Comparison of ENCODE assay signal across 1 cellular context in genomic region chr2:191020221-191020741, GRCh38.
TF ChIP-seq lines count a peak whose summit lies in the region.

No MANE protein-coding gene starts in this region.

TF ChIP-seq in H1, 55 proteins besides CTCF, POLR2A, EP300 and RAD21 (continued from another document):
- TF ChIP-seq POU5F1 (IDR thresholded peaks at IDR 0.05; ENCODE audit: low read depth, low read length) (no peak), SP1 (IDR thresholded peaks at IDR 0.05; ENCODE audit: low read depth, low read length) (peak; percentile 14; the same call in 1 of the 2 replicates), EZH2 (IDR thresholded peaks at IDR 0.05; ENCODE audit: low read depth, low read length, severe bottlenecking) (no peak), FOSL1 (IDR thresholded peaks at IDR 0.05; ENCODE audit: insufficient read depth, low read depth, low read length) (no peak), SIX5 (IDR thresholded peaks at IDR 0.05; ENCODE audit: low read depth, low read length) (no peak), RFX5 (IDR thresholded peaks at IDR 0.05; ENCODE audit: borderline replicate concordance, low read depth, low read length) (no peak), SIN3A (conservative IDR thresholded peaks at IDR 0.05 in 1 of 2, IDR thresholded peaks at IDR 0.05 in 1 of 2; ENCODE audit: low read depth in 1 of 2, low read length in 2 of 2) (peak; percentile 97 to 99), RBBP5 (IDR thresholded peaks at IDR 0.05; ENCODE audit: borderline replicate concordance, low read depth, low read length) (peak; percentile 84), GABPA (IDR thresholded peaks at IDR 0.05; ENCODE audit: borderline replicate concordance, insufficient read depth, low read length) (no peak), CTBP2 (IDR thresholded peaks at IDR 0.05; ENCODE audit: borderline replicate concordance, insufficient read depth, insufficient read length, low read length) (no peak), E2F6 (IDR thresholded peaks at IDR 0.05) (peak; percentile 94), KDM5A (IDR thresholded peaks at IDR 0.05; ENCODE audit: low read length) (no peak), POLR2AphosphoS5 (IDR thresholded peaks at IDR 0.05; ENCODE audit: low read depth, low read length) (peak; percentile 94), BACH1 (IDR thresholded peaks at IDR 0.05; ENCODE audit: low read length) (peak; percentile 74), GTF2F1 (IDR thresholded peaks at IDR 0.05; ENCODE audit: borderline replicate concordance, low read depth, low read length) (peak; percentile 41; the same call in 1 of the 2 replicates), CBX5 (IDR thresholded peaks at IDR 0.05; ENCODE audit: low read depth, low read length) (no peak), NANOG (IDR thresholded peaks at IDR 0.05; ENCODE audit: insufficient read depth, low read depth, low read length, poor library complexity, severe bottlenecking) (peak; percentile 45), TAF7 (optimal IDR thresholded peaks at IDR 0.05; ENCODE audit: borderline replicate concordance, low read depth, low read length) (no peak), YY1 (IDR thresholded peaks at IDR 0.05; ENCODE audit: low read depth, low read length) (no peak), CBX8 (IDR thresholded peaks at IDR 0.05; ENCODE audit: borderline replicate concordance, low read depth, low read length) (no peak), NRF1 (IDR thresholded peaks at IDR 0.05; ENCODE audit: low read depth, low read length) (peak; percentile 91), SUZ12 (IDR thresholded peaks at IDR 0.05; ENCODE audit: low read length) (no peak), ZNF274 (IDR thresholded peaks at IDR 0.05; ENCODE audit: borderline replicate concordance, extremely low read depth, low read length) (no peak), SIRT6 (IDR thresholded peaks at IDR 0.05; ENCODE audit: low read length) (no peak), SP4 (IDR thresholded peaks at IDR 0.05; ENCODE audit: low read length) (no peak), ATF2 (IDR thresholded peaks at IDR 0.05; ENCODE audit: low read length) (peak; percentile 79; the same call in 1 of the 2 replicates), HDAC6 (IDR thresholded peaks at IDR 0.05; ENCODE audit: low read depth, low read length) (no peak), TEAD4 (IDR thresholded peaks at IDR 0.05; ENCODE audit: low read depth, low read length) (peak; percentile 72), JUND (IDR thresholded peaks at IDR 0.05; ENCODE audit: low read length) (peak; percentile 91), SP2 (IDR thresholded peaks at IDR 0.05; ENCODE audit: low read length) (no peak), CHD2 (IDR thresholded peaks at IDR 0.05; ENCODE audit: low read length) (no peak), TCF12 (IDR thresholded peaks at IDR 0.05; ENCODE audit: low read depth, low read length) (peak; percentile 98), USF2 (IDR thresholded peaks at IDR 0.05; ENCODE audit: low read length) (peak; percentile 81), SRF (IDR thresholded peaks at IDR 0.05; ENCODE audit: low read depth, low read length) (no peak), CEBPB (IDR thresholded peaks at IDR 0.05; ENCODE audit: low read depth, low read length) (no peak), RNF2 (IDR thresholded peaks at IDR 0.05; ENCODE audit: borderline replicate concordance, low read depth, low read length, missing control alignments, poor library complexity, severe bottlenecking) (no peak), KDM4A (IDR thresholded peaks at IDR 0.05; ENCODE audit: low read depth, low read length, severe bottlenecking) (peak; percentile 76), MAFK (IDR thresholded peaks at IDR 0.05; ENCODE audit: low read depth, low read length) (no peak), EGR1 (IDR thresholded peaks at IDR 0.05; ENCODE audit: borderline replicate concordance, low read depth, low read length) (peak; percentile 99), PHF8 (conservative IDR thresholded peaks at IDR 0.05; ENCODE audit: low read depth, low read length) (peak; percentile 83), CHD7 (IDR thresholded peaks at IDR 0.05; ENCODE audit: insufficient replicate concordance, low read length) (no peak), KDM1A (IDR thresholded peaks at IDR 0.05; ENCODE audit: borderline replicate concordance, low read length) (0 out of 2 replicates have a peak, but pooled peaks have one; percentile 27), HDAC2 (IDR thresholded peaks at IDR 0.05; ENCODE audit: borderline replicate concordance in 1 of 2, low read depth in 2 of 2, low read length in 2 of 2) (peak; percentile 94 to 96), ASH2L (IDR thresholded peaks at IDR 0.05; ENCODE audit: low read length) (peak; percentile 76), TBP (IDR thresholded peaks at IDR 0.05; ENCODE audit: low read depth, low read length) (peak; percentile 83), BRCA1 (IDR thresholded peaks at IDR 0.05; ENCODE audit: low read depth, low read length) (no peak), CREB1 (IDR thresholded peaks at IDR 0.05) (peak; percentile 78), BCL11A (IDR thresholded peaks at IDR 0.05; ENCODE audit: low read depth in 2 of 2, low read length in 2 of 2) (no peak), SAP30 (IDR thresholded peaks at IDR 0.05; ENCODE audit: insufficient read depth, insufficient replicate concordance, low read length) (no peak), TAF1 (IDR thresholded peaks at IDR 0.05; ENCODE audit: low read depth, low read length) (peak; percentile 91), MAX (IDR thresholded peaks at IDR 0.05) (peak; percentile 99), RXRA (IDR thresholded peaks at IDR 0.05; ENCODE audit: insufficient read depth, low read depth, low read length) (no peak)
